1 cellular context compared by ENCODE assay signal in genomic region chr19:38713227-38713649, GRCh38.
A peak's percentile ranks its signal among the peaks of the same experiment; 100 is the strongest.
TF ChIP-seq lines count a peak whose summit lies in the region.

No MANE protein-coding gene starts in this region.

TF ChIP-seq in liver, 16 proteins besides CTCF, POLR2A, EP300 and RAD21 (continued from another document):
- peak; percentile 69 to 79 for TF ChIP-seq HNF4A (conservative IDR thresholded peaks at IDR 0.05)
- TF ChIP-seq TAF1 (conservative IDR thresholded peaks at IDR 0.05): no peak
- TF ChIP-seq FOXA1 (IDR thresholded peaks at IDR 0.05): no peak
- TF ChIP-seq MAX (IDR thresholded peaks at IDR 0.05): no peak
- peak; percentile 53 for TF ChIP-seq REST (IDR thresholded peaks at IDR 0.05)
